In the genomic region with DNA sequence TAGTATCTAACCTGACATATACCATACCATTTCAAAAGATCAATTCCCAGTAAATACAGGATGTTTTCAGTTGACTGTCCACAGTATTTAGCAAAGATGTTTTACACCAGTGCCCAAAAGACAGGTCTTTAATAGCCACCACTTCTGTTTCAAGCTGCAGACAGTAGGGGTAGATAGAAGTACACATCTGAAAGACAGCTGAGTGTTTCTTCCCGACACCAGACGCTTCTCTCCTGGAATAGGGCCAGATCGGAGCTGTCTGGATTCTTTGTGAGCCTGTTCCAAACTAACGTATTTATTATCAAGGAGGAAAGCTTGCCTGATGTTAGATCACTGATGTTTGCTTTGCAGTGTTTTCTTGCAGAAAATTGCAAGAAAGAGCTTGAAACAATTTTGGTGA, we compare ENCODE assay signal across 8 cellular contexts.
DNase-seq lines count a peak whose midpoint lies in the region; ATAC-seq and TF ChIP-seq lines count a peak whose summit lies in the region.

No MANE protein-coding gene starts in this region.

- no peak for TF ChIP-seq POLR2A in sigmoid colon (IDR thresholded peaks at IDR 0.05)

- peaks cover 19% of the 10 kb centered on the region for H3K4me1 ChIP-seq in left ventricle myocardium inferior
- peaks cover 0 to 39% (median 38%) of the 10 kb centered on the region in 4 donors for H3K4me1 ChIP-seq in sigmoid colon
- H3K4me1 ChIP-seq in ascending aorta, result peaks cover 0 to 11% of the 10 kb centered on the region in 2 donors

- WGBS in sigmoid colon, 2 donors, result 33 to 52% methylated on average over 4 of the region's 4 CpGs

- H3K36me3 ChIP-seq in left ventricle myocardium inferior, result no peaks in the 10 kb centered on the region
- H3K36me3 ChIP-seq in sigmoid colon, result no peaks in the 10 kb centered on the region
- H3K36me3 ChIP-seq in ascending aorta, result no peaks in the 10 kb centered on the region

- TF ChIP-seq EP300 in sigmoid colon (IDR thresholded peaks at IDR 0.05), result no peak

- peaks cover 3% of the 10 kb centered on the region for H3K9me3 Mint-ChIP-seq in activated CD4-positive, alpha-beta memory T cell treated with anti-CD3 and anti-CD28 coated beads, Interleukin-2, amount 10 ng/mL, durations not matched to agents 7 days and 5 days

- ATAC-seq in HG03565 (IDR thresholded peaks at IDR 0.05; ENCODE audit: unreplicated experiment) (no peak), HG02678 (IDR thresholded peaks at IDR 0.05; ENCODE audit: unreplicated experiment) (no peak)

- H3K27ac Mint-ChIP-seq in activated CD4-positive, alpha-beta memory T cell treated with anti-CD3 and anti-CD28 coated beads, Interleukin-2, amount 10 ng/mL, durations not matched to agents 7 days and 5 days, result no peak overlapping the region

- H3K27me3 Mint-ChIP-seq in activated CD4-positive, alpha-beta memory T cell treated with anti-CD3 and anti-CD28 coated beads, Interleukin-2, amount 10 ng/mL, durations not matched to agents 7 days and 5 days, result no peaks in the 10 kb centered on the region

- DNase-seq in LHCN-M2 (ENCODE audit: low read depth) (peak; percentile 69), left ventricle myocardium inferior (peak; percentile 20), sigmoid colon (peak; percentile 71), ascending aorta (ENCODE audit: low spot score in 2 of 2) (no peak)
- no peak for DNase-seq in activated CD4-positive, alpha-beta memory T cell treated with anti-CD3 and anti-CD28 coated beads, Interleukin-2, amount 10 ng/mL, durations not matched to agents 7 days and 5 days

- H3K4me1 Mint-ChIP-seq in activated CD4-positive, alpha-beta memory T cell treated with anti-CD3 and anti-CD28 coated beads, Interleukin-2, amount 10 ng/mL, durations not matched to agents 7 days and 5 days, result no peaks in the 10 kb centered on the region

- H3K9me3 ChIP-seq in left ventricle myocardium inferior (replicated peaks) (no peaks in the 10 kb centered on the region), sigmoid colon (no peaks in the 10 kb centered on the region), ascending aorta (no peaks in the 10 kb centered on the region)

- CTCF ChIA-PET in activated CD4-positive, alpha-beta memory T cell treated with anti-CD3 and anti-CD28 coated beads, Interleukin-2, amount 10 ng/mL, durations not matched to agents 7 days and 5 days (lab: Charles Lee), result no interaction called here

- no peaks in the 10 kb centered on the region for H3K36me3 Mint-ChIP-seq in activated CD4-positive, alpha-beta memory T cell treated with anti-CD3 and anti-CD28 coated beads, Interleukin-2, amount 10 ng/mL, durations not matched to agents 7 days and 5 days (ENCODE audit: low read depth)

- H3K27ac ChIP-seq in left ventricle myocardium inferior (replicated peaks) (no peak overlapping the region), sigmoid colon (no peak overlapping the region), ascending aorta (no peak overlapping the region)

- H3K4me3 ChIP-seq in WI38 (ENCODE audit: low read depth, low read length), result no peak overlapping the region
- H3K4me3 ChIP-seq in left ventricle myocardium inferior, result no peak overlapping the region
- H3K4me3 ChIP-seq in sigmoid colon, result no peak overlapping the region
- H3K4me3 ChIP-seq in ascending aorta, result no peak overlapping the region

- no peak overlapping the region for H3K4me3 Mint-ChIP-seq in activated CD4-positive, alpha-beta memory T cell treated with anti-CD3 and anti-CD28 coated beads, Interleukin-2, amount 10 ng/mL, durations not matched to agents 7 days and 5 days

- intact Hi-C loops in left ventricle myocardium inferior (cut with micrococcal nuclease) (loop anchor here (10.0 kb wide), 2 partner anchors 130 to 620 kb away; no protein-coding TSS in a partner anchor), sigmoid colon (cut with DNase I) (loop anchor here (10.0 kb wide), 1 partner anchor 620 kb away; no protein-coding TSS in a partner anchor), ascending aorta (cut with DNase I) (no loop called here)

- TF ChIP-seq CTCF in WI38 (IDR thresholded peaks at IDR 0.05; ENCODE audit: low read depth, low read length) (peak; percentile 9; the same call in 1 of the 2 replicates), left ventricle myocardium inferior (IDR thresholded peaks at IDR 0.05; ENCODE audit: borderline replicate concordance) (peak; percentile 59), sigmoid colon (IDR thresholded peaks at IDR 0.05) (no peak), ascending aorta (IDR thresholded peaks at IDR 0.05) (no peak)

- POLR2A ChIA-PET in activated CD4-positive, alpha-beta memory T cell treated with anti-CD3 and anti-CD28 coated beads, Interleukin-2, amount 10 ng/mL, durations not matched to agents 7 days and 5 days (lab: Charles Lee), result no interaction called here

- H3K27me3 ChIP-seq in left ventricle myocardium inferior (ENCODE audit: low read depth), result no peaks in the 10 kb centered on the region
- no peaks in the 10 kb centered on the region for H3K27me3 ChIP-seq in sigmoid colon
- no peaks in the 10 kb centered on the region for H3K27me3 ChIP-seq in ascending aorta

Comparison
In these comparisons a context has a peak if more than half of its experiments do, and no peak if none do; other contexts are left out.
1. DNase-seq: peak in LHCN-M2 (single experiment), left ventricle myocardium inferior (single experiment) and sigmoid colon (single experiment); none in ascending aorta (0 of 2) and activated CD4-positive, alpha-beta memory T cell treated with anti-CD3 and anti-CD28 coated beads, Interleukin-2, amount 10 ng/mL, durations not matched to agents 7 days and 5 days (single experiment).
2. CTCF ChIP-seq: peak in WI38 (single experiment) and left ventricle myocardium inferior (single experiment); none in sigmoid colon (0 of 4) and ascending aorta (0 of 3).